In genomic region chr12:110050927-110051326, GRCh38 we compare ENCODE assay signal across 23 cellular contexts.
"Had no signal": no experiment of that assay in that cellular context is flagged by ENCODE, and none has a peak within 500 bp of the region (broad histone marks: within the 10 kb centered on the region; RNA-seq: fewer than 3 reads in every experiment).

No MANE protein-coding gene starts in this region.

- H3K4me3 Mint-ChIP-seq: activated naive CD4-positive, alpha-beta T cell treated with anti-CD3 and anti-CD28 coated beads, Interleukin-2, amount 10 ng/mL, durations not matched to agents 7 days and 5 days; activated naive CD8-positive, alpha-beta T cell treated with anti-CD3 and anti-CD28 coated beads, Interleukin-2, amount 50 U/mL, for 24 hours; central memory CD8-positive, alpha-beta T cell; endodermal cell; naive thymus-derived CD8-positive, alpha-beta T cell had no signal

- H3K27ac ChIP-seq: brain microvascular endothelial cell, colonic mucosa, epithelial cell of prostate, thyroid gland had no signal

- H3K36me3 Mint-ChIP-seq: naive thymus-derived CD8-positive, alpha-beta T cell had no signal

- H3K36me3 ChIP-seq: brain microvascular endothelial cell, colonic mucosa, spleen, thyroid gland had no signal

- H3K9me3 Mint-ChIP-seq: activated naive CD4-positive, alpha-beta T cell treated with anti-CD3 and anti-CD28 coated beads, Interleukin-2, amount 10 ng/mL, durations not matched to agents 7 days and 5 days; activated naive CD8-positive, alpha-beta T cell treated with anti-CD3 and anti-CD28 coated beads, Interleukin-2, amount 50 U/mL, for 24 hours; central memory CD8-positive, alpha-beta T cell; endodermal cell; naive thymus-derived CD8-positive, alpha-beta T cell had no signal

- H3K4me3 ChIP-seq: colonic mucosa, spleen, thyroid gland had no signal

- H3K9me3 ChIP-seq: colonic mucosa, spleen, thyroid gland had no signal

- H3K27me3 ChIP-seq: brain microvascular endothelial cell, colonic mucosa, spleen, thyroid gland had no signal

- H3K4me1 ChIP-seq: colonic mucosa had no signal

- H3K27me3 Mint-ChIP-seq: activated naive CD4-positive, alpha-beta T cell treated with anti-CD3 and anti-CD28 coated beads, Interleukin-2, amount 10 ng/mL, durations not matched to agents 7 days and 5 days; activated naive CD8-positive, alpha-beta T cell treated with anti-CD3 and anti-CD28 coated beads, Interleukin-2, amount 50 U/mL, for 24 hours had no signal

- ATAC-seq: activated CD4-positive, CD25-positive, alpha-beta regulatory T cell treated with anti-CD3 and anti-CD28 coated beads, Interleukin-2, amount 50 U/mL, for 24 hours; activated naive CD8-positive, alpha-beta T cell treated with anti-CD3 and anti-CD28 coated beads, Interleukin-2, amount 50 U/mL, for 24 hours; left cardiac atrium; naive thymus-derived CD8-positive, alpha-beta T cell had no signal

- H3K27ac Mint-ChIP-seq: activated naive CD4-positive, alpha-beta T cell treated with anti-CD3 and anti-CD28 coated beads, Interleukin-2, amount 10 ng/mL, durations not matched to agents 7 days and 5 days; activated naive CD8-positive, alpha-beta T cell treated with anti-CD3 and anti-CD28 coated beads, Interleukin-2, amount 50 U/mL, for 24 hours; endodermal cell had no signal

- DNase-seq: activated CD4-positive, alpha-beta T cell treated with anti-CD3 and anti-CD28 coated beads, Interleukin-2, amount 50 U/mL, for 1 hour; activated CD8-positive, alpha-beta memory T cell treated with anti-CD3 and anti-CD28 coated beads for 24 hours; activated CD8-positive, alpha-beta memory T cell treated with anti-CD3 and anti-CD28 coated beads, Interleukin-2, amount 50 U/mL, for 48 hours; activated effector memory CD4-positive, alpha-beta T cell treated with Interleukin-2 at 50 U/mL for 16 hours; activated naive CD4-positive, alpha-beta T cell treated with anti-CD3 and anti-CD28 coated beads, Interleukin-2, amount 10 ng/mL, durations not matched to agents 7 days and 5 days; activated naive CD8-positive, alpha-beta T cell treated with anti-CD3 and anti-CD28 coated beads, Interleukin-2, amount 50 U/mL, for 24 hours; activated T-cell treated with anti-CD3 and anti-CD28 coated beads, Interleukin-2, amount 50 U/mL, for 48 hours; anterior cingulate cortex; brain microvascular endothelial cell; colonic mucosa; endodermal cell; foreskin fibroblast; hippocampal formation; left cardiac atrium; mesendoderm; naive thymus-derived CD8-positive, alpha-beta T cell; spleen; stimulated activated naive CD4-positive, alpha-beta T cell treated with Interleukin-2 at 50 U/mL for 16 hours; T1000; thyroid gland had no signal
